In genomic region chr17:42554250-42555121, GRCh38 we compare ENCODE assay signal across 8 cellular contexts. TPM values are rescaled to one million over a fixed set of nuclear protein-coding genes. Genes with fewer than 3 reads are reported as not detected.
DNase-seq lines count a peak whose midpoint lies in the region; ATAC-seq and TF ChIP-seq lines count a peak whose summit lies in the region.

No MANE protein-coding gene starts in this region.

- DNase-seq in AG08396 (ENCODE audit: low spot score) (peak; percentile 88), NCI-H69 (lab: John Stamatoyannopoulos, UW) (peak; percentile 93), dorsolateral prefrontal cortex (peak; percentile 74 to 94 (median 89)), right lobe of liver (peak; percentile 92 to 94 (median 92))
- peak; percentile 82 to 84 for DNase-seq in activated CD4-positive, alpha-beta T cell treated with anti-CD3 and anti-CD28 coated beads, Interleukin-2, amount 50 U/mL, for 48 hours
- DNase-seq in stimulated activated CD4-positive, alpha-beta T cell treated with anti-CD3 and anti-CD28 coated beads, Interleukin-4, amount 100 ng/mL, for 48 hours (ENCODE audit: low read depth in 2 of 2), result peak; percentile 55 to 71

- H3K27ac ChIP-seq in dorsolateral prefrontal cortex, result peak overlapping the region; percentile 58 to 98 (median 89)
- H3K27ac ChIP-seq in right lobe of liver, result peak overlapping the region; percentile 82 to 84 (median 82)

- H3K4me3 ChIP-seq in dorsolateral prefrontal cortex (peak overlapping the region; percentile 57 to 98 (median 90)), right lobe of liver (peak overlapping the region; percentile 89 to 92 (median 89))

- ATAC-seq in GM18909 (IDR thresholded peaks at IDR 0.05; ENCODE audit: poor library complexity, unreplicated experiment) (peak; percentile 80), HG03175 (IDR thresholded peaks at IDR 0.05; ENCODE audit: unreplicated experiment) (peak; percentile 82), right lobe of liver (peak; percentile 91 to 97 (median 93))

- no peaks in the 10 kb centered on the region for H3K9me3 ChIP-seq in right lobe of liver

- peak in 16 of 56 donors; percentile 4 to 38 (median 17) for TF ChIP-seq CTCF in dorsolateral prefrontal cortex (IDR thresholded peaks at IDR 0.05 in 54 of 56, conservative IDR thresholded peaks at IDR 0.05 in 2 of 56; ENCODE audit: low read depth in 1 of 56, partially characterized antibody in 56 of 56)
- TF ChIP-seq CTCF in right lobe of liver (IDR thresholded peaks at IDR 0.05), result no peak

- intact Hi-C loops in dorsolateral prefrontal cortex (cut with DNase I) (no loop called here), right lobe of liver (cut with DNase I) (no loop called here)

- peak; percentile 89 for TF ChIP-seq POLR2A in right lobe of liver (IDR thresholded peaks at IDR 0.05)

- no peaks in the 10 kb centered on the region for H3K36me3 ChIP-seq in right lobe of liver

- H3K27me3 ChIP-seq in dorsolateral prefrontal cortex, result no peaks in the 10 kb centered on the region
- no peaks in the 10 kb centered on the region for H3K27me3 ChIP-seq in right lobe of liver

- no CpG with 5 or more reads among the region's 82 CpGs for WGBS in right lobe of liver (ENCODE audit: insufficient coverage, low coverage, low lambda C conversion rate, missing lambda C conversion rate)

- peaks cover 0 to 12% (median 4%) of the 10 kb centered on the region in 4 donors for H3K4me1 ChIP-seq in right lobe of liver

RNA-seq across cellular contexts. Expression of gene HSD17B1, which starts 1.8 kb away (rescaled TPM):
- total RNA-seq in dorsolateral prefrontal cortex (10 to 100 TPM in 14 of 120 experiments, 1 to 10 TPM in 106; 1.3 to 16.2 (median 4.5) TPM), right lobe of liver (1 to 10 TPM in 1 of 6 experiments, under 1 TPM in 5; 0.31 to 1.1 (median 0.87) TPM)

RNA-seq across cellular contexts. Expression of gene COASY, which starts 7.5 kb away (rescaled TPM):
- total RNA-seq in dorsolateral prefrontal cortex (10 to 100 TPM; 39.4 to 77.1 (median 59.2) TPM), right lobe of liver (10 to 100 TPM; 48.1 to 70.5 (median 60.9) TPM)

RNA-seq across cellular contexts. Expression of gene MLX, which starts 12.4 kb away (rescaled TPM):
- total RNA-seq in dorsolateral prefrontal cortex (10 to 100 TPM; 16.9 to 36.3 (median 26.3) TPM), right lobe of liver (10 to 100 TPM; 34.5 to 46.2 (median 35.2) TPM)

RNA-seq across cellular contexts. Expression of gene NAGLU, which starts 18.4 kb away (rescaled TPM):
- total RNA-seq in dorsolateral prefrontal cortex, result 10 to 100 TPM in 115 of 120 experiments, 1 to 10 TPM in 5; 7.5 to 45.5 (median 18.3) TPM
- total RNA-seq in right lobe of liver, result 10 to 100 TPM; 36.4 to 81.6 (median 43.7) TPM

RNA-seq across cellular contexts. Expression of gene PSMC3IP, which starts 23.0 kb away (rescaled TPM):
- 10 to 100 TPM in 2 of 120 experiments, 1 to 10 TPM in 118; 1.4 to 11.5 (median 5.9) TPM for total RNA-seq in dorsolateral prefrontal cortex
- total RNA-seq in right lobe of liver, result 1 to 10 TPM in 2 of 6 experiments, under 1 TPM in 4; 0.26 to 2.4 (median 0.76) TPM

Comparison
In these comparisons a context has a peak if more than half of its experiments do, and no peak if none do; other contexts are left out.
1. Peak in every context shown above with its lines: DNase-seq, ATAC-seq, H3K4me3 ChIP-seq and H3K27ac ChIP-seq.